In the genomic region with DNA sequence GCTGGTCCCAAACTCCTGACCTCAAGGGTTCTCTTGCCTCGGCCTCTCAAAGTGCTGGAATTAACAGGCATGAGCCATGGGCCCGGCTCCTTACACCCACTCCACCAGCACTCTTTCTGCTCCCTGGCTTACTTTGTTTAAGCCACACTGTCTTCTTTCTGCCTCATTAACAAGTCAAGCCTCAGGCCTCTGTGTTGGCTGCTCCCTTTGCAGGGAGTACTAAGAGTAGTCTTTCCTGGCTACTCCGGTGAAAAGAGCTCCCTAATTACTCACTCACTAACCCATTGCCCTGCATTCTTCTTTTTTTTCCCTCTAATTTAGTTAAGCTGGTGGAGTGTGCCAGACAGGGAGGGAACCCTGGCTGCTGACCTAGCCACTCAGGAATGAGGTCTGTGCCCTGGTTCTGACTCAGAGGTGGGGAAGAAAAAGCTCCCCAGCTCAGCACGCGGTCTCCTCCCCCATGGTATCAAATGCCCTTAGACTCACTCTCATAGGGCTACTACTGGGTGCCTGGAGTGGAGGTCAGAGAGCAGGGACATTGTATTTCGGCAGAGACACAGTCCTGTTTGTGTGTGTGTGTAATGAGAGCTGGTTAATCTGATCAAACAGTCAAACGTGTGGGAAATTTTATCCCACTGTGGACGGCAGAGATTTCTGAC, we compare ENCODE assay signal across 1 cellular context.
TF ChIP-seq lines count a peak whose summit lies in the region.

No MANE protein-coding gene starts in this region.

TF ChIP-seq in K562, 482 proteins besides CTCF, POLR2A, EP300 and RAD21:
- no peak for TF ChIP-seq STAG1 (CRISPR knock-in tag; IDR thresholded peaks at IDR 0.05; ENCODE audit: borderline replicate concordance)
- TF ChIP-seq FOSL1 (tag; conservative IDR thresholded peaks at IDR 0.05) = 0 out of 2 replicates have a peak, but pooled peaks have one; percentile 28
- TF ChIP-seq ATF3 (IDR thresholded peaks at IDR 0.05) = peak; percentile 39
- no peak for TF ChIP-seq ATF3 (CRISPR knock-in tag; conservative IDR thresholded peaks at IDR 0.05)
- no peak for TF ChIP-seq CLOCK (CRISPR knock-in tag; IDR thresholded peaks at IDR 0.05; ENCODE audit: borderline replicate concordance)
- TF ChIP-seq CCAR2 (IDR thresholded peaks at IDR 0.05; ENCODE audit: low read depth, low read length) = no peak
TF ChIP-seq in K562: peak in this region for 2.
